In the genomic region with DNA sequence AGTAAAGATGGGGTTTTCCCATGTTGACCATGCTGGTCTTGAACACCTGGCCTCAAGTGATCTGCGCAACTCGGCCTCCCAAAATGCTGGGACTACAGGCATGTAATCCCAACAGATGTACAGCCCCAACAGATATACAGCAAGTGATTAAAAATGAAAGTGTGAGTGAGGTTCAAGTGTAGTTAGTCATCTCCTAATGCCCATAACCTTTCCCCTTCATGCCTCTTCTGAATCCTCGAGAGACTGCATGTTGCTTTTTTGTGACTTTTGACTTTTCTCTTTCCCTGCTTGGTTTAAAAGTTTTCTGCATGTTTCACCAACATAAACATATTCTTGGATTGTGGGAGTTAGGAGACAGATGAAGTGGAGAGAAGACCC, we compare ENCODE assay signal across 2 cellular contexts.
TF ChIP-seq lines count a peak whose summit lies in the region.

No MANE protein-coding gene starts in this region.

TF ChIP-seq in A549, 52 proteins besides CTCF, POLR2A, EP300 and RAD21:
- no peak for TF ChIP-seq PHF8 (IDR thresholded peaks at IDR 0.05; ENCODE audit: borderline replicate concordance, low read depth)
- no peak for TF ChIP-seq TP53 (CRISPR knock-in tag; IDR thresholded peaks at IDR 0.05)
- TF ChIP-seq FOSB (CRISPR knock-in tag; IDR thresholded peaks at IDR 0.05): no peak
- no peak for TF ChIP-seq HOXB5 (CRISPR knock-in tag; IDR thresholded peaks at IDR 0.05)
- TF ChIP-seq HOXA7 (CRISPR knock-in tag; IDR thresholded peaks at IDR 0.05): no peak
- TF ChIP-seq, protein P1, sequence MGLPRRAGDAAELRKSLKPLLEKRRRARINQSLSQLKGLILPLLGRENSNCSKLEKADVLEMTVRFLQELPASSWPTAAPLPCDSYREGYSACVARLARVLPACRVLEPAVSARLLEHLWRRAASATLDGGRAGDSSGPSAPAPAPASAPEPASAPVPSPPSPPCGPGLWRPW (IDR thresholded peaks at IDR 0.05): no peak
- no peak for TF ChIP-seq FOSL2 (IDR thresholded peaks at IDR 0.05)
- no peak for TF ChIP-seq FOSL2 (CRISPR knock-in tag; IDR thresholded peaks at IDR 0.05)
- TF ChIP-seq ZSCAN20 (CRISPR knock-in tag; IDR thresholded peaks at IDR 0.05): no peak
- TF ChIP-seq, protein P2, sequence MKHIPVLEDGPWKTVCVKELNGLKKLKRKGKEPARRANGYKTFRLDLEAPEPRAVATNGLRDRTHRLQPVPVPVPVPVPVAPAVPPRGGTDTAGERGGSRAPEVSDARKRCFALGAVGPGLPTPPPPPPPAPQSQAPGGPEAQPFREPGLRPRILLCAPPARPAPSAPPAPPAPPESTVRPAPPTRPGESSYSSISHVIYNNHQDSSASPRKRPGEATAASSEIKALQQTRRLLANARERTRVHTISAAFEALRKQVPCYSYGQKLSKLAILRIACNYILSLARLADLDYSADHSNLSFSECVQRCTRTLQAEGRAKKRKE (CRISPR knock-in tag; IDR thresholded peaks at IDR 0.05; ENCODE audit: low read depth): no peak
- TF ChIP-seq NFE2L2 (conservative IDR thresholded peaks at IDR 0.05; ENCODE audit: low read length): no peak
- TF ChIP-seq EHF (CRISPR knock-in tag; IDR thresholded peaks at IDR 0.05): no peak
- TF ChIP-seq MAFK (IDR thresholded peaks at IDR 0.05; ENCODE audit: partially characterized antibody): no peak
- no peak for TF ChIP-seq SMC3 (IDR thresholded peaks at IDR 0.05)

TF ChIP-seq in IMR-90, 13 proteins besides CTCF, POLR2A, EP300 and RAD21:
- TF ChIP-seq RCOR1 (IDR thresholded peaks at IDR 0.05; ENCODE audit: insufficient replicate concordance, low read length) (no peak), MXI1 (IDR thresholded peaks at IDR 0.05; ENCODE audit: borderline replicate concordance, low read depth, low read length) (no peak), MAZ (IDR thresholded peaks at IDR 0.05; ENCODE audit: borderline replicate concordance, low read depth, low read length) (no peak), FOS (IDR thresholded peaks at IDR 0.05; ENCODE audit: low read depth, low read length) (no peak)
- TF ChIP-seq, protein P3, sequence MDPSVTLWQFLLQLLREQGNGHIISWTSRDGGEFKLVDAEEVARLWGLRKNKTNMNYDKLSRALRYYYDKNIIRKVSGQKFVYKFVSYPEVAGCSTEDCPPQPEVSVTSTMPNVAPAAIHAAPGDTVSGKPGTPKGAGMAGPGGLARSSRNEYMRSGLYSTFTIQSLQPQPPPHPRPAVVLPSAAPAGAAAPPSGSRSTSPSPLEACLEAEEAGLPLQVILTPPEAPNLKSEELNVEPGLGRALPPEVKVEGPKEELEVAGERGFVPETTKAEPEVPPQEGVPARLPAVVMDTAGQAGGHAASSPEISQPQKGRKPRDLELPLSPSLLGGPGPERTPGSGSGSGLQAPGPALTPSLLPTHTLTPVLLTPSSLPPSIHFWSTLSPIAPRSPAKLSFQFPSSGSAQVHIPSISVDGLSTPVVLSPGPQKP (IDR thresholded peaks at IDR 0.05; ENCODE audit: borderline replicate concordance, low read depth, low read length): no peak
TF ChIP-seq in IMR-90: peak in this region for 0.
